In genomic region chr4:159212675-159213297, GRCh38 we compare ENCODE assay signal across 20 cellular contexts.
DNase-seq lines count a peak whose midpoint lies in the region; ATAC-seq and TF ChIP-seq lines count a peak whose summit lies in the region.
"Had no signal": no experiment of that assay in that cellular context is flagged by ENCODE, and none has a peak within 500 bp of the region (broad histone marks: within the 10 kb centered on the region; RNA-seq: fewer than 3 reads in every experiment).

No MANE protein-coding gene starts in this region.

- H3K4me1 ChIP-seq in heart right ventricle (peaks cover 5 to 91% (median 61%) of the 10 kb centered on the region in 9 donors), aorta (ENCODE audit: control insufficient read depth in 1 of 2, insufficient read depth in 2 of 2, low read length in 2 of 2) (peaks cover 1 to 5% of the 10 kb centered on the region in 2 donors)

- H3K9me3 ChIP-seq in heart right ventricle (no peaks in the 10 kb centered on the region), aorta (ENCODE audit: control insufficient read depth, low read length) (no peaks in the 10 kb centered on the region)
- H3K9me3 ChIP-seq: MG63 had no signal

- H3K36me3 ChIP-seq in heart right ventricle = peaks cover 0 to 16% (median 0%) of the 10 kb centered on the region in 9 donors
- H3K36me3 ChIP-seq in aorta (ENCODE audit: control insufficient read depth in 1 of 2, insufficient read depth in 2 of 2, low read length in 1 of 2) = no peaks in the 10 kb centered on the region
- H3K36me3 ChIP-seq: MG63 had no signal

- H3K27me3 ChIP-seq in heart right ventricle (no peaks in the 10 kb centered on the region), aorta (ENCODE audit: control insufficient read depth in 1 of 2, insufficient read depth in 2 of 2, low read length in 1 of 2) (no peaks in the 10 kb centered on the region)
- H3K27me3 ChIP-seq: MG63 had no signal

- DNase-seq in DMS 273 (lab: John Stamatoyannopoulos, UW; ENCODE audit: unreplicated experiment) (peak; percentile 2), DMS 273 treated with DMSO at 0.1 percent for 48 hours (lab: John Stamatoyannopoulos, UW) (no peak), heart right ventricle (peak in 1 of 2 donors; percentile 52), myocyte (ENCODE audit: low read depth) (peak; percentile 83), aorta (no peak), NCI-H446 treated with DMSO at 0.1 percent for 48 hours (lab: John Stamatoyannopoulos, UW) (no peak)
- no peak for DNase-seq in stimulated activated CD4-positive, alpha-beta T cell treated with anti-CD3 and anti-CD28 coated beads, Interleukin-12 subunit alpha, Interleukin-12 subunit beta, amount 100 ng/mL, for 4 hours
- DNase-seq: COR-L47; DMS153; GF-D8; Kasumi-1; MG63; NCI-H1092; NCI-H2081; NCI-H510A; NCI-H748 treated with DMSO at 0.1 percent for 48 hours; NK-92 treated with Interleukin-12 subunit alpha and Interleukin-12 subunit beta, amount 100 ng/mL, for 24 hours; SHP77 treated with DMSO at 0.1 percent for 48 hours had no signal

- H3K27ac ChIP-seq in heart right ventricle = peak overlapping the region in 9 of 10 donors; percentile 18 to 78 (median 60)
- no peak overlapping the region for H3K27ac ChIP-seq in aorta (ENCODE audit: low read depth in 1 of 2, low read length in 2 of 2)
- H3K27ac ChIP-seq: 22Rv1 had no signal

- ATAC-seq in heart right ventricle (peak; percentile 66 to 95 (median 88)), aorta (ENCODE audit: low FRiP score) (peak; percentile 54), HG02759 (IDR thresholded peaks at IDR 0.05; ENCODE audit: unreplicated experiment) (no peak)

- intact Hi-C loops in heart right ventricle (cut with DNase I) = loop anchor here in 1 of 10 donors (5.0 to 10.0 kb wide), 2 partner anchors 132 to 185 kb away; no protein-coding TSS in a partner anchor
- intact Hi-C loops in aorta (cut with DNase I) = no loop called here

- WGBS in heart right ventricle, 2 donors = 27 to 39% methylated on average over 7 of the region's 7 CpGs
- 21% methylated on average over 7 of the region's 7 CpGs for WGBS in aorta, 2 donors

- H3K4me3 ChIP-seq in heart right ventricle (no peak overlapping the region), aorta (ENCODE audit: low read length in 2 of 2) (no peak overlapping the region)
- H3K4me3 ChIP-seq: MG63 had no signal

- TF ChIP-seq CTCF in heart right ventricle (IDR thresholded peaks at IDR 0.05) = no peak

Comparison
In these comparisons a context has a peak if more than half of its experiments do, and no peak if none do; other contexts are left out.
1. DNase-seq: peak in DMS 273 (single experiment) and myocyte (single experiment); none in DMS 273 treated with DMSO at 0.1 percent for 48 hours (single experiment), aorta (0 of 2), NCI-H446 treated with DMSO at 0.1 percent for 48 hours (single experiment) and stimulated activated CD4-positive, alpha-beta T cell treated with anti-CD3 and anti-CD28 coated beads, Interleukin-12 subunit alpha, Interleukin-12 subunit beta, amount 100 ng/mL, for 4 hours (single experiment).
2. H3K27ac ChIP-seq: peak in heart right ventricle (9 of 10); none in aorta (0 of 2).